ENCODE assay signal across 2 cellular contexts in genomic region chr1:56610770-56611169, GRCh38. TPM values are rescaled to one million over a fixed set of nuclear protein-coding genes. Genes with fewer than 3 reads are reported as not detected.
"Had no signal": no experiment of that assay in that cellular context is flagged by ENCODE, and none has a peak within 500 bp of the region (broad histone marks: within the 10 kb centered on the region; RNA-seq: fewer than 3 reads in every experiment).

No MANE protein-coding gene starts in this region.

RNA-seq across cellular contexts. Expression of gene PLPP3, which starts 31.4 kb away (rescaled TPM):
- total RNA-seq: G401 had no signal

RNA-seq across cellular contexts. Expression of gene PRKAA2, which starts 34.3 kb away (rescaled TPM):
- total RNA-seq: G401, GM12878 had no signal
